ENCODE assay signal across 13 cellular contexts in genomic region chr17:69870751-69871199, GRCh38.
A peak's percentile ranks its signal among the peaks of the same experiment; 100 is the strongest.
DNase-seq lines count a peak whose midpoint lies in the region; ATAC-seq and TF ChIP-seq lines count a peak whose summit lies in the region.
"Had no signal": no experiment of that assay in that cellular context is flagged by ENCODE, and none has a peak within 500 bp of the region (broad histone marks: within the 10 kb centered on the region; RNA-seq: fewer than 3 reads in every experiment).

No MANE protein-coding gene starts in this region.

- peaks cover 4% of the 10 kb centered on the region for H3K9me3 Mint-ChIP-seq in activated naive CD4-positive, alpha-beta T cell treated with anti-CD3 and anti-CD28 coated beads for 36 hours

- no peaks in the 10 kb centered on the region for H3K4me1 Mint-ChIP-seq in activated naive CD4-positive, alpha-beta T cell treated with anti-CD3 and anti-CD28 coated beads for 36 hours (ENCODE audit: low read depth)

- CTCF ChIA-PET in AG04449 (lab: Yijun Ruan, JAX): interaction anchor here (1.1 to 2.0 kb wide), 2 partner anchors 262 to 264 kb away, joined by 3 to 10 read pairs; no protein-coding TSS in a partner anchor
- CTCF ChIA-PET in activated naive CD4-positive, alpha-beta T cell treated with anti-CD3 and anti-CD28 coated beads for 36 hours (lab: Charles Lee): no interaction called here

- no peak for TF ChIP-seq CTCF in AG04449 (IDR thresholded peaks at IDR 0.05; ENCODE audit: insufficient read depth, low read length, missing control alignments)

- no peak overlapping the region for H3K27ac Mint-ChIP-seq in activated naive CD4-positive, alpha-beta T cell treated with anti-CD3 and anti-CD28 coated beads for 36 hours

- no peak for ATAC-seq in GM18517 (IDR thresholded peaks at IDR 0.05; ENCODE audit: unreplicated experiment)

- DNase-seq in AG04449 (ENCODE audit: low read depth, low spot score): peak; percentile 70
- peak; percentile 78 for DNase-seq in HS-5 (ENCODE audit: low read depth)
- peak; percentile 68 for DNase-seq in astrocyte of the hippocampus (ENCODE audit: low read depth, low spot score)
- DNase-seq in iPS-NIHi7 (ENCODE audit: extremely low spot score): peak; percentile 38
- no peak for DNase-seq in activated naive CD4-positive, alpha-beta T cell treated with anti-CD3 and anti-CD28 coated beads for 36 hours
- no peak for DNase-seq in DMS79 (lab: John Stamatoyannopoulos, UW)
- no peak for DNase-seq in NCI-H524 (lab: John Stamatoyannopoulos, UW)
- DNase-seq: esophagus squamous epithelium, left ventricle myocardium inferior, occipital lobe had no signal

- H3K4me3 Mint-ChIP-seq in activated naive CD4-positive, alpha-beta T cell treated with anti-CD3 and anti-CD28 coated beads for 36 hours: no peak overlapping the region

- POLR2A ChIA-PET in AG04449 (lab: Yijun Ruan, JAX): interaction anchor here (0.6 to 0.7 kb wide), 2 partner anchors 98 to 262 kb away, joined by 3 to 4 read pairs; no protein-coding TSS in a partner anchor

- intact Hi-C loops in activated naive CD4-positive, alpha-beta T cell treated with anti-CD3 and anti-CD28 coated beads for 36 hours (cut with micrococcal nuclease): no loop called here

- H3K36me3 Mint-ChIP-seq in activated naive CD4-positive, alpha-beta T cell treated with anti-CD3 and anti-CD28 coated beads for 36 hours (ENCODE audit: low read depth): no peaks in the 10 kb centered on the region

- no peak overlapping the region for H3K4me3 ChIP-seq in AG04449 (ENCODE audit: low read depth, low read length)
- H3K4me3 ChIP-seq: breast epithelium, esophagus squamous epithelium, K562, left ventricle myocardium inferior had no signal

- no peaks in the 10 kb centered on the region for H3K27me3 Mint-ChIP-seq in activated naive CD4-positive, alpha-beta T cell treated with anti-CD3 and anti-CD28 coated beads for 36 hours (ENCODE audit: low read depth)

Comparison
In these comparisons a context has a peak if more than half of its experiments do, and no peak if none do; other contexts are left out.
1. DNase-seq: peak in AG04449 (single experiment), HS-5 (single experiment), astrocyte of the hippocampus (single experiment) and iPS-NIHi7 (single experiment); none in activated naive CD4-positive, alpha-beta T cell treated with anti-CD3 and anti-CD28 coated beads for 36 hours (single experiment), DMS79 (single experiment) and NCI-H524 (0 of 2).